7 cellular contexts compared by ENCODE assay signal in the genomic region with DNA sequence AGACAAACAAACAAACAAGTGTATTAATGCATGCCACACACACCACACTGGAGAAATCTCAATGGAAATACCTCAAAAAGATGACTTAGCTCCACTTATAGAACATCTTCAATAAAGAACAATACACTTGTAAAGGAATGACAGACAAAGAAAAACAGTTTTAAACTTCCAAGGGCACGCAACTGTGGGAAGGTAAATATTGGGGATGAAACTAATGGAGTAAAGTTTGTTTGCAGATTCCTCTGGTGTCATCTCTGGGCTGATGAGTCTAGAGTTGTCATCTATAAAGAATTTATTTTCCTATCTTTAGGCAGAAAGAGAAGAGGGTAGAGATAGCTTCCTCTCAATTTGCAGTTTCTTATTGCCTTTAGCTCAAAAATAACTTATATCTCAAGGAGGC.
"Had no signal": no experiment of that assay in that cellular context is flagged by ENCODE, and none has a peak within 500 bp of the region (broad histone marks: within the 10 kb centered on the region; RNA-seq: fewer than 3 reads in every experiment).

No MANE protein-coding gene starts in this region.

- DNase-seq: GDM1, GF-D8 had no signal

- FAIRE-seq: GM12878, GM12891, GM12892, GM18507, GM19239 had no signal

- H3K4me3 ChIP-seq: GM12878 had no signal

- ATAC-seq: GM12878 had no signal
